In the genomic region with DNA sequence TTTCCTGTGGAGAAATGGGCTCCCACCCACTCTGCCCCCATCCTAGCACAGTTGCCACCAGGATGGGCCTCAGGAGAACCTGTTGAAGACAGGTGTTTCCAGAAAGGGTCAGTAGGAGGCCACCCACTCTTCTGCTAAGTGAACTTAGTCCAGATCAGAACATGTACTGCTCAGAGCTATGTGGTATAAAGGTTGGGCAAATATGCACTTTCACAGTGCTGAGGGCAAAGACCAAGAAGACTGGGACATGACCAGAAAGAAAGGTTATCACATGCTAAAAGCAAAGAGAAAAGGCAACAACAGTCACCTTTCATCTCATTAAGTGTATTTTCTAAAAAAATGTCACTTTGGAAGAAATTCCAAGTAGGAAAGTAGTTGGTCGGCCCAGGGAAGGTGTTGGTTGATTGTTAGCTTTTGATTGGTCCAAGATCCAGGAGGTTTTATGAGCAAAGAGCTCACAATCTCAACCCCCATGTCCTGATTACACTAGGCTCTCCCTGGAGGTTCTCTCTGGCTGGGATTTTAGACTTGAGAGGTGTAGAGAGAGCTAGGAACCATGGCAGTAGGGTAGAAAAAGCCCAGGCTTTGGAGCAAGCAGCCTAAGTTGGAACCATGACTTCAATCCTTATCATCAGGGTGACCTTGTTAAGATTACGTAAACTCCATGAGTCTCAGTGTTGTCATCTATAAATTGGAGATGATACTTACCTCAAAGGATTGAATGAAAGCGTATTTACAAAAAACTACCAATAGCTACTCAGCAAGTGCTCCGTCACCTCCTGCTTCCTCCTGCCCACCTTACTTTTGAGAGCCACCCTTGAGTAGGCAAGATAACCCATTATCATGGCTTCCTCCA, we compare ENCODE assay signal across 1 cellular context.
TF ChIP-seq lines count a peak whose summit lies in the region.

No MANE protein-coding gene starts in this region.

TF ChIP-seq in K562, 482 proteins besides CTCF, POLR2A, EP300 and RAD21:
- TF ChIP-seq CEBPB (tag; IDR thresholded peaks at IDR 0.05) (peak; percentile 82), MEF2D (tag; conservative IDR thresholded peaks at IDR 0.05; ENCODE audit: low read depth) (no peak), LEF1 (IDR thresholded peaks at IDR 0.05) (no peak), ESRRA (IDR thresholded peaks at IDR 0.05; ENCODE audit: borderline replicate concordance, low read depth) (peak; percentile 93), ZBTB7A (IDR thresholded peaks at IDR 0.05; ENCODE audit: borderline replicate concordance, control insufficient read depth, low read depth, low read length) (no peak), EHMT2 (IDR thresholded peaks at IDR 0.05) (no peak), ZNF134 (CRISPR knock-in tag; conservative IDR thresholded peaks at IDR 0.05) (peak; percentile 74), DPF2 (IDR thresholded peaks at IDR 0.05) (peak; percentile 35; the same call in 1 of the 2 replicates), NR2C2 (CRISPR knock-in tag; IDR thresholded peaks at IDR 0.05) (no peak), NR2C2 (tag; IDR thresholded peaks at IDR 0.05) (0 out of 2 replicates have a peak, but pooled peaks have one; percentile 18), ZBTB8A (IDR thresholded peaks at IDR 0.05; ENCODE audit: partially characterized antibody) (no peak), NR2C1 (IDR thresholded peaks at IDR 0.05) (no peak), NR2C1 (tag; IDR thresholded peaks at IDR 0.05) (peak; percentile 9; the same call in 1 of the 2 replicates), SETDB1 (IDR thresholded peaks at IDR 0.05; ENCODE audit: low read length) (no peak), RBM39 (optimal IDR thresholded peaks at IDR 0.05; ENCODE audit: low read depth, low read length) (no peak), NR1H2 (CRISPR knock-in tag; IDR thresholded peaks at IDR 0.05) (no peak), CBX2 (IDR thresholded peaks at IDR 0.05; ENCODE audit: insufficient read depth, low read length, poor library complexity, severe bottlenecking) (no peak), SMARCA4 (IDR thresholded peaks at IDR 0.05) (0 out of 2 replicates have a peak, but pooled peaks have one; percentile 9), STAT5B (CRISPR knock-in tag; IDR thresholded peaks at IDR 0.05) (no peak), CEBPG (CRISPR knock-in tag; IDR thresholded peaks at IDR 0.05) (no peak), CEBPG (tag; conservative IDR thresholded peaks at IDR 0.05 in 1 of 2, IDR thresholded peaks at IDR 0.05 in 1 of 2) (peak in 1 of 2 experiments; percentile 34; a peak in 1 of 4 replicates), ZKSCAN3 (CRISPR knock-in tag; IDR thresholded peaks at IDR 0.05) (no peak), NCOR1 (IDR thresholded peaks at IDR 0.05) (0 out of 2 replicates have a peak, but pooled peaks have one; percentile 3), CBFA2T3 (IDR thresholded peaks at IDR 0.05) (peak; percentile 27; the same call in 1 of the 2 replicates), JUND (IDR thresholded peaks at IDR 0.05; ENCODE audit: borderline replicate concordance, low read depth, low read length) (no peak), JUND (tag; IDR thresholded peaks at IDR 0.05; ENCODE audit: borderline replicate concordance, low read depth, low read length) (0 out of 3 replicates have a peak, but pooled peaks have one; percentile 24), TRIM24 (IDR thresholded peaks at IDR 0.05) (peak in 1 of 2 experiments; percentile 26; a peak in 1 of 4 replicates), ZNF589 (CRISPR knock-in tag; IDR thresholded peaks at IDR 0.05; ENCODE audit: low read depth) (0 out of 2 replicates have a peak, but pooled peaks have one; percentile 59), ZNF707 (CRISPR knock-in tag; conservative IDR thresholded peaks at IDR 0.05) (no peak)
- TF ChIP-seq, protein P1, sequence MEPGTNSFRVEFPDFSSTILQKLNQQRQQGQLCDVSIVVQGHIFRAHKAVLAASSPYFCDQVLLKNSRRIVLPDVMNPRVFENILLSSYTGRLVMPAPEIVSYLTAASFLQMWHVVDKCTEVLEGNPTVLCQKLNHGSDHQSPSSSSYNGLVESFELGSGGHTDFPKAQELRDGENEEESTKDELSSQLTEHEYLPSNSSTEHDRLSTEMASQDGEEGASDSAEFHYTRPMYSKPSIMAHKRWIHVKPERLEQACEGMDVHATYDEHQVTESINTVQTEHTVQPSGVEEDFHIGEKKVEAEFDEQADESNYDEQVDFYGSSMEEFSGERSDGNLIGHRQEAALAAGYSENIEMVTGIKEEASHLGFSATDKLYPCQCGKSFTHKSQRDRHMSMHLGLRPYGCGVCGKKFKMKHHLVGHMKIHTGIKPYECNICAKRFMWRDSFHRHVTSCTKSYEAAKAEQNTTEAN (CRISPR knock-in tag; IDR thresholded peaks at IDR 0.05) = no peak
- TF ChIP-seq, protein P2, sequence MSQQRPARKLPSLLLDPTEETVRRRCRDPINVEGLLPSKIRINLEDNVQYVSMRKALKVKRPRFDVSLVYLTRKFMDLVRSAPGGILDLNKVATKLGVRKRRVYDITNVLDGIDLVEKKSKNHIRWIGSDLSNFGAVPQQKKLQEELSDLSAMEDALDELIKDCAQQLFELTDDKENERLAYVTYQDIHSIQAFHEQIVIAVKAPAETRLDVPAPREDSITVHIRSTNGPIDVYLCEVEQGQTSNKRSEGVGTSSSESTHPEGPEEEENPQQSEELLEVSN (IDR thresholded peaks at IDR 0.05; ENCODE audit: borderline replicate concordance in 1 of 2, extremely low read depth in 1 of 2, insufficient read depth in 1 of 2, insufficient read length in 1 of 2, low read depth in 1 of 2, low read length in 1 of 2, poor library complexity in 1 of 2, severe bottlenecking in 1 of 2) = no peak
- TF ChIP-seq, protein P3, sequence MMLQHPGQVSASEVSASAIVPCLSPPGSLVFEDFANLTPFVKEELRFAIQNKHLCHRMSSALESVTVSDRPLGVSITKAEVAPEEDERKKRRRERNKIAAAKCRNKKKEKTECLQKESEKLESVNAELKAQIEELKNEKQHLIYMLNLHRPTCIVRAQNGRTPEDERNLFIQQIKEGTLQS (IDR thresholded peaks at IDR 0.05) = peak; percentile 32; the same call in 1 of the 2 replicates
- TF ChIP-seq, protein P3 (CRISPR knock-in tag; conservative IDR thresholded peaks at IDR 0.05) = no peak
- TF ChIP-seq, protein P4, sequence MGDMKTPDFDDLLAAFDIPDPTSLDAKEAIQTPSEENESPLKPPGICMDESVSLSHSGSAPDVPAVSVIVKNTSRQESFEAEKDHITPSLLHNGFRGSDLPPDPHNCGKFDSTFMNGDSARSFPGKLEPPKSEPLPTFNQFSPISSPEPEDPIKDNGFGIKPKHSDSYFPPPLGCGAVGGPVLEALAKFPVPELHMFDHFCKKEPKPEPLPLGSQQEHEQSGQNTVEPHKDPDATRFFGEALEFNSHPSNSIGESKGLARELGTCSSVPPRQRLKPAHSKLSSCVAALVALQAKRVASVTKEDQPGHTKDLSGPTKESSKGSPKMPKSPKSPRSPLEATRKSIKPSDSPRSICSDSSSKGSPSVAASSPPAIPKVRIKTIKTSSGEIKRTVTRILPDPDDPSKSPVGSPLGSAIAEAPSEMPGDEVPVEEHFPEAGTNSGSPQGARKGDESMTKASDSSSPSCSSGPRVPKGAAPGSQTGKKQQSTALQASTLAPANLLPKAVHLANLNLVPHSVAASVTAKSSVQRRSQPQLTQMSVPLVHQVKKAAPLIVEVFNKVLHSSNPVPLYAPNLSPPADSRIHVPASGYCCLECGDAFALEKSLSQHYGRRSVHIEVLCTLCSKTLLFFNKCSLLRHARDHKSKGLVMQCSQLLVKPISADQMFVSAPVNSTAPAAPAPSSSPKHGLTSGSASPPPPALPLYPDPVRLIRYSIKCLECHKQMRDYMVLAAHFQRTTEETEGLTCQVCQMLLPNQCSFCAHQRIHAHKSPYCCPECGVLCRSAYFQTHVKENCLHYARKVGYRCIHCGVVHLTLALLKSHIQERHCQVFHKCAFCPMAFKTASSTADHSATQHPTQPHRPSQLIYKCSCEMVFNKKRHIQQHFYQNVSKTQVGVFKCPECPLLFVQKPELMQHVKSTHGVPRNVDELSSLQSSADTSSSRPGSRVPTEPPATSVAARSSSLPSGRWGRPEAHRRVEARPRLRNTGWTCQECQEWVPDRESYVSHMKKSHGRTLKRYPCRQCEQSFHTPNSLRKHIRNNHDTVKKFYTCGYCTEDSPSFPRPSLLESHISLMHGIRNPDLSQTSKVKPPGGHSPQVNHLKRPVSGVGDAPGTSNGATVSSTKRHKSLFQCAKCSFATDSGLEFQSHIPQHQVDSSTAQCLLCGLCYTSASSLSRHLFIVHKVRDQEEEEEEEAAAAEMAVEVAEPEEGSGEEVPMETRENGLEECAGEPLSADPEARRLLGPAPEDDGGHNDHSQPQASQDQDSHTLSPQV (IDR thresholded peaks at IDR 0.05) = peak; percentile 42; the same call in 1 of the 2 replicates
- TF ChIP-seq, protein P5, sequence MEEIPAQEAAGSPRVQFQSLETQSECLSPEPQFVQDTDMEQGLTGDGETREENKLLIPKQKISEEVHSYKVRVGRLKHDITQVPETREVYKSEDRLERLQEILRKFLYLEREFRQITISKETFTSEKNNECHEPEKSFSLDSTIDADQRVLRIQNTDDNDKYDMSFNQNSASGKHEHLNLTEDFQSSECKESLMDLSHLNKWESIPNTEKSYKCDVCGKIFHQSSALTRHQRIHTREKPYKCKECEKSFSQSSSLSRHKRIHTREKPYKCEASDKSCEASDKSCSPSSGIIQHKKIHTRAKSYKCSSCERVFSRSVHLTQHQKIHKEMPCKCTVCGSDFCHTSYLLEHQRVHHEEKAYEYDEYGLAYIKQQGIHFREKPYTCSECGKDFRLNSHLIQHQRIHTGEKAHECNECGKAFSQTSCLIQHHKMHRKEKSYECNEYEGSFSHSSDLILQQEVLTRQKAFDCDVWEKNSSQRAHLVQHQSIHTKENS (CRISPR knock-in tag; IDR thresholded peaks at IDR 0.05) = no peak
